ENCODE assay signal across 31 cellular contexts in the genomic region with DNA sequence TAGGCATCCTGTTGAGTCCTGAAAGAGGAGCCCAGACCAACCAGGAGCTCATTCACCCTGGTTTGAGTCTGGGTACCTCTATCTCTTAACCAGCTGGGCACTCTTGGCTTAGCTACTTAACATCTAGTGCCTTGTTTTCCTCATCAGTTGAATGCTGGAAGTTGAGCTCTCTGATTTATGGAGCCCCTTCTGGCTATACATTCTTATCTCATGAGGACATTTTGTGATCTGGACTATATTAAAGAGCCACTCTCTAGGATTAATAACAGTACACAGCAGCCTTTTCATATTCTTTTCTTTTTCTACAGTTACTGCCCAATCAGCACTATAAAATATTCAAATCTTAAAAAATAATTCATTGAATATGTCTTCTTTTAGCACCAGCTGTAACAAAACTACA.
"Had no signal": no experiment of that assay in that cellular context is flagged by ENCODE, and none has a peak within 500 bp of the region (broad histone marks: within the 10 kb centered on the region; RNA-seq: fewer than 3 reads in every experiment).

No MANE protein-coding gene starts in this region.

- H3K27ac Mint-ChIP-seq: activated CD4-positive, alpha-beta memory T cell treated with anti-CD3 and anti-CD28 coated beads, Interleukin-2, amount 10 ng/mL, durations not matched to agents 7 days and 5 days; activated CD4-positive, alpha-beta T cell treated with anti-CD3 and anti-CD28 coated beads for 36 hours; activated CD4-positive, alpha-beta T cell treated with anti-CD3 and anti-CD28 coated beads, Interleukin-2, amount 10 ng/mL, durations not matched to agents 7 days and 5 days; activated naive CD8-positive, alpha-beta T cell; effector memory CD8-positive, alpha-beta T cell; T-helper 17 cell; T-helper 2 cell treated with Interferon-gamma antibody and Interleukin-4, amounts not matched to agents 5 μg/mL and 100 μg/mL, for 36 hours had no signal

- H3K9me3 Mint-ChIP-seq: activated CD4-positive, alpha-beta memory T cell treated with anti-CD3 and anti-CD28 coated beads, Interleukin-2, amount 10 ng/mL, durations not matched to agents 7 days and 5 days; activated T-cell treated with anti-CD3 and anti-CD28 coated beads, Interleukin-2, amount 50 U/mL, for 4 hours; activated T-helper 17 cell treated with anti-CD3 and anti-CD28 coated beads, Interleukin-2, amount 50 U/mL, for 72 hours; effector memory CD8-positive, alpha-beta T cell; T-helper 2 cell treated with Interferon-gamma antibody and Interleukin-4, amounts not matched to agents 5 μg/mL and 100 μg/mL, for 36 hours had no signal

- H3K27me3 ChIP-seq: body of pancreas had no signal

- H3K27ac ChIP-seq: body of pancreas, esophagus muscularis mucosa, heart left ventricle had no signal

- H3K4me3 Mint-ChIP-seq: activated CD4-positive, alpha-beta memory T cell treated with anti-CD3 and anti-CD28 coated beads, Interleukin-2, amount 10 ng/mL, durations not matched to agents 7 days and 5 days; activated CD4-positive, alpha-beta T cell treated with anti-CD3 and anti-CD28 coated beads for 36 hours; activated CD4-positive, alpha-beta T cell treated with anti-CD3 and anti-CD28 coated beads, Interleukin-2, amount 10 ng/mL, durations not matched to agents 7 days and 5 days; activated naive CD8-positive, alpha-beta T cell; activated T-cell treated with anti-CD3 and anti-CD28 coated beads, Interleukin-2, amount 50 U/mL, for 4 hours; activated T-helper 17 cell treated with anti-CD3 and anti-CD28 coated beads, Interleukin-2, amount 50 U/mL, for 72 hours; effector memory CD8-positive, alpha-beta T cell; T-helper 17 cell; T-helper 2 cell treated with Interferon-gamma antibody and Interleukin-4, amounts not matched to agents 5 μg/mL and 100 μg/mL, for 36 hours had no signal

- H3K36me3 Mint-ChIP-seq: activated naive CD8-positive, alpha-beta T cell had no signal

- H3K4me1 ChIP-seq: body of pancreas, esophagus muscularis mucosa had no signal

- FAIRE-seq: colon, frontal cortex had no signal

- H3K27me3 Mint-ChIP-seq: activated CD4-positive, alpha-beta memory T cell treated with anti-CD3 and anti-CD28 coated beads, Interleukin-2, amount 10 ng/mL, durations not matched to agents 7 days and 5 days; activated CD4-positive, alpha-beta T cell treated with anti-CD3 and anti-CD28 coated beads, Interleukin-2, amount 10 ng/mL, durations not matched to agents 7 days and 5 days; activated naive CD8-positive, alpha-beta T cell had no signal

- H3K36me3 ChIP-seq: esophagus muscularis mucosa, heart left ventricle had no signal

- H3K4me3 ChIP-seq: body of pancreas, esophagus muscularis mucosa, heart left ventricle had no signal

- DNase-seq: activated CD4-positive, alpha-beta memory T cell treated with anti-CD3 and anti-CD28 coated beads, Interleukin-2, amount 10 ng/mL, durations not matched to agents 7 days and 5 days; activated CD4-positive, alpha-beta T cell treated with anti-CD3 and anti-CD28 coated beads for 36 hours; activated CD4-positive, alpha-beta T cell treated with anti-CD3 and anti-CD28 coated beads, Interleukin-2, amount 10 ng/mL, durations not matched to agents 7 days and 5 days; activated CD4-positive, alpha-beta T cell treated with anti-CD3 and anti-CD28 coated beads, Interleukin-2, amount 50 U/mL, for 4 hours; activated CD4-positive, CD25-positive, alpha-beta regulatory T cell; activated CD4-positive, CD25-positive, alpha-beta regulatory T cell treated with anti-CD3 and anti-CD28 coated beads, Interleukin-2, amount 50 U/mL, for 72 hours; activated effector memory CD4-positive, alpha-beta T cell treated with Interleukin-2 at 50 U/mL for 16 hours; activated gamma-delta T cell treated with Interleukin-2 at 50 U/mL for 16 hours; activated naive CD4-positive, alpha-beta T cell treated with anti-CD3 and anti-CD28 coated beads, Interleukin-2, amount 50 U/mL, for 16 hours; activated naive CD4-positive, alpha-beta T cell treated with Interleukin-2 at 50 U/mL for 16 hours; activated T-cell treated with anti-CD3 and anti-CD28 coated beads, Interleukin-2, amount 50 U/mL, for 4 hours; amygdala; aorta; body of pancreas; caudate nucleus; cortex of kidney; dermis blood vessel endothelial cell; effector CD4-positive, alpha-beta T cell; effector memory CD8-positive, alpha-beta T cell; erythroblast; glutamatergic neuron; heart left ventricle; T-helper 1 cell; T-helper 17 cell; T1000 had no signal

- H3K9me3 ChIP-seq: body of pancreas, esophagus muscularis mucosa, heart left ventricle had no signal

- ATAC-seq: activated CD4-positive, alpha-beta T cell treated with anti-CD3 and anti-CD28 coated beads for 36 hours; activated T-cell treated with anti-CD3 and anti-CD28 coated beads, Interleukin-2, amount 50 U/mL, for 4 hours; activated T-helper 17 cell treated with anti-CD3 and anti-CD28 coated beads, Interleukin-2, amount 50 U/mL, for 72 hours; body of pancreas; effector memory CD8-positive, alpha-beta T cell; heart left ventricle; T-helper 17 cell had no signal
